Comparison of ENCODE assay signal across 2 cellular contexts in the genomic region with DNA sequence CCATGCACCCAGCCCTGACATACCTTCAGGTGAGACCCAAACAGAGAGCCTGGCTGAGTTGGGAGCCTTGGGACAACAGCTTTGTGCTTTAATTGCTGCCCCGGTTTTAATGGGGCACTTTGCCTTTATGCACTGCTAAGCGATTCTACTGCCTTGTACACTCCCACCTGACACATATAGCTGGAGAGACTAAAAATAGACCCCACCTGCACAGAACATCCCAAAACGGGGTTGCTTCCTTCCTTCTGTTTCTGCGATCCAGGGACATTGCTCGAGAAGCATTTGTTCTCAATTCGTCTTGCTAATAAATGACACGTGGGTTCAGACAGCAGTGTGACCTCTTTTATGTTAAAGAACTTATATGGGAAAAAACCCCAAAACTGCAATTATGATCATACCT.
TF ChIP-seq lines count a peak whose summit lies in the region.

No MANE protein-coding gene starts in this region.

TF ChIP-seq in H1, 55 proteins besides CTCF, POLR2A, EP300 and RAD21 (continued from another document):
- no peak for TF ChIP-seq TEAD4 (IDR thresholded peaks at IDR 0.05; ENCODE audit: low read depth, low read length)
- no peak for TF ChIP-seq CTBP2 (IDR thresholded peaks at IDR 0.05; ENCODE audit: borderline replicate concordance, insufficient read depth, insufficient read length, low read length)
- no peak for TF ChIP-seq SP4 (IDR thresholded peaks at IDR 0.05; ENCODE audit: low read length)
- no peak for TF ChIP-seq JUND (IDR thresholded peaks at IDR 0.05; ENCODE audit: low read length)
- no peak for TF ChIP-seq PHF8 (conservative IDR thresholded peaks at IDR 0.05; ENCODE audit: low read depth, low read length)
- TF ChIP-seq, protein P1, sequence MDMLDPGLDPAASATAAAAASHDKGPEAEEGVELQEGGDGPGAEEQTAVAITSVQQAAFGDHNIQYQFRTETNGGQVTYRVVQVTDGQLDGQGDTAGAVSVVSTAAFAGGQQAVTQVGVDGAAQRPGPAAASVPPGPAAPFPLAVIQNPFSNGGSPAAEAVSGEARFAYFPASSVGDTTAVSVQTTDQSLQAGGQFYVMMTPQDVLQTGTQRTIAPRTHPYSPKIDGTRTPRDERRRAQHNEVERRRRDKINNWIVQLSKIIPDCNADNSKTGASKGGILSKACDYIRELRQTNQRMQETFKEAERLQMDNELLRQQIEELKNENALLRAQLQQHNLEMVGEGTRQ (IDR thresholded peaks at IDR 0.05; ENCODE audit: low read length): no peak
- TF ChIP-seq EZH2 (IDR thresholded peaks at IDR 0.05; ENCODE audit: low read depth, low read length, severe bottlenecking): no peak
- no peak for TF ChIP-seq YY1 (IDR thresholded peaks at IDR 0.05; ENCODE audit: low read depth, low read length)
- TF ChIP-seq FOSL1 (IDR thresholded peaks at IDR 0.05; ENCODE audit: insufficient read depth, low read depth, low read length): no peak
- no peak for TF ChIP-seq BACH1 (IDR thresholded peaks at IDR 0.05; ENCODE audit: low read length)
- no peak for TF ChIP-seq ZNF274 (IDR thresholded peaks at IDR 0.05; ENCODE audit: borderline replicate concordance, extremely low read depth, low read length)
- TF ChIP-seq, protein P2, sequence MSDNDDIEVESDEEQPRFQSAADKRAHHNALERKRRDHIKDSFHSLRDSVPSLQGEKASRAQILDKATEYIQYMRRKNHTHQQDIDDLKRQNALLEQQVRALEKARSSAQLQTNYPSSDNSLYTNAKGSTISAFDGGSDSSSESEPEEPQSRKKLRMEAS (IDR thresholded peaks at IDR 0.05): no peak
- TF ChIP-seq NANOG (IDR thresholded peaks at IDR 0.05; ENCODE audit: insufficient read depth, low read depth, low read length, poor library complexity, severe bottlenecking): no peak
- no peak for TF ChIP-seq RBBP5 (IDR thresholded peaks at IDR 0.05; ENCODE audit: borderline replicate concordance, low read depth, low read length)

TF ChIP-seq in HEK293T, 16 proteins besides CTCF, POLR2A, EP300 and RAD21 (continued from another document):
- TF ChIP-seq L3MBTL2 (conservative IDR thresholded peaks at IDR 0.05) (no peak), ARNT (IDR thresholded peaks at IDR 0.05) (no peak), NFRKB (IDR thresholded peaks at IDR 0.05) (no peak), BHLHE40 (IDR thresholded peaks at IDR 0.05; ENCODE audit: borderline replicate concordance) (no peak), HDGF (IDR thresholded peaks at IDR 0.05; ENCODE audit: borderline replicate concordance) (no peak), FOXM1 (IDR thresholded peaks at IDR 0.05; ENCODE audit: borderline replicate concordance) (no peak), SUZ12 (IDR thresholded peaks at IDR 0.05) (no peak), CTBP1 (IDR thresholded peaks at IDR 0.05; ENCODE audit: borderline replicate concordance) (no peak), FOXA1 (IDR thresholded peaks at IDR 0.05) (no peak)
- TF ChIP-seq, protein P3, sequence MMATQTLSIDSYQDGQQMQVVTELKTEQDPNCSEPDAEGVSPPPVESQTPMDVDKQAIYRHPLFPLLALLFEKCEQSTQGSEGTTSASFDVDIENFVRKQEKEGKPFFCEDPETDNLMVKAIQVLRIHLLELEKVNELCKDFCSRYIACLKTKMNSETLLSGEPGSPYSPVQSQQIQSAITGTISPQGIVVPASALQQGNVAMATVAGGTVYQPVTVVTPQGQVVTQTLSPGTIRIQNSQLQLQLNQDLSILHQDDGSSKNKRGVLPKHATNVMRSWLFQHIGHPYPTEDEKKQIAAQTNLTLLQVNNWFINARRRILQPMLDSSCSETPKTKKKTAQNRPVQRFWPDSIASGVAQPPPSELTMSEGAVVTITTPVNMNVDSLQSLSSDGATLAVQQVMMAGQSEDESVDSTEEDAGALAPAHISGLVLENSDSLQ (IDR thresholded peaks at IDR 0.05): no peak
TF ChIP-seq in HEK293T: peak in this region for 0.
